ENCODE assay signal across 3 cellular contexts in genomic region chr11:115158053-115158452, GRCh38.
TF ChIP-seq lines count a peak whose summit lies in the region.

No MANE protein-coding gene starts in this region.

TF ChIP-seq in SK-N-SH, 30 proteins besides CTCF, POLR2A, EP300 and RAD21:
- TF ChIP-seq TCF12 (IDR thresholded peaks at IDR 0.05): no peak
- TF ChIP-seq TEAD4 (IDR thresholded peaks at IDR 0.05; ENCODE audit: borderline replicate concordance, insufficient read depth): no peak
- TF ChIP-seq USF1 (IDR thresholded peaks at IDR 0.05; ENCODE audit: borderline replicate concordance, low read depth): no peak
- TF ChIP-seq GABPA (IDR thresholded peaks at IDR 0.05; ENCODE audit: low read depth): no peak
- no peak for TF ChIP-seq CHD2 (IDR thresholded peaks at IDR 0.05; ENCODE audit: low read length, partially characterized antibody)
- no peak for TF ChIP-seq GATA2 (CRISPR knock-in tag; IDR thresholded peaks at IDR 0.05)
- TF ChIP-seq ZBTB33 (IDR thresholded peaks at IDR 0.05; ENCODE audit: borderline replicate concordance, low read depth): no peak
- no peak for TF ChIP-seq SMC3 (IDR thresholded peaks at IDR 0.05; ENCODE audit: low read depth, low read length)
- no peak for TF ChIP-seq MXI1 (IDR thresholded peaks at IDR 0.05; ENCODE audit: low read depth, low read length)
- TF ChIP-seq TAF1 (IDR thresholded peaks at IDR 0.05; ENCODE audit: borderline replicate concordance, low read depth, low read length): no peak
- TF ChIP-seq NFIC (IDR thresholded peaks at IDR 0.05; ENCODE audit: borderline replicate concordance): no peak
- TF ChIP-seq SIN3A (IDR thresholded peaks at IDR 0.05; ENCODE audit: borderline replicate concordance, low read depth, low read length): no peak
- TF ChIP-seq FOSL2 (IDR thresholded peaks at IDR 0.05; ENCODE audit: borderline replicate concordance, low read depth): no peak
- TF ChIP-seq JUND (IDR thresholded peaks at IDR 0.05): no peak
- no peak for TF ChIP-seq RXRA (IDR thresholded peaks at IDR 0.05; ENCODE audit: borderline replicate concordance, low read depth)
- no peak for TF ChIP-seq RFX5 (IDR thresholded peaks at IDR 0.05; ENCODE audit: low read length)
TF ChIP-seq in SK-N-SH: peak in this region for 0.

TF ChIP-seq in SK-N-SH treated with all-trans-retinoic acid at 6 μM for 48 hours, 23 proteins besides CTCF, POLR2A, EP300 and RAD21:
- TF ChIP-seq PATZ1 (CRISPR knock-in tag; IDR thresholded peaks at IDR 0.05; ENCODE audit: borderline replicate concordance): no peak
- no peak for TF ChIP-seq ARNTL (CRISPR knock-in tag; IDR thresholded peaks at IDR 0.05; ENCODE audit: borderline replicate concordance, low read depth)

TF ChIP-seq in K562, 482 proteins besides CTCF, POLR2A, EP300 and RAD21:
- TF ChIP-seq ELF2 (CRISPR knock-in tag; IDR thresholded peaks at IDR 0.05): no peak
- no peak for TF ChIP-seq ZNF124 (CRISPR knock-in tag; IDR thresholded peaks at IDR 0.05)
- no peak for TF ChIP-seq RBBP5 (IDR thresholded peaks at IDR 0.05; ENCODE audit: borderline replicate concordance, insufficient read depth, low read length, poor library complexity, severe bottlenecking)
- no peak for TF ChIP-seq ZSCAN29 (IDR thresholded peaks at IDR 0.05)
- TF ChIP-seq BHLHE40 (IDR thresholded peaks at IDR 0.05; ENCODE audit: low read length): no peak
